Comparison of ENCODE assay signal across 10 cellular contexts in the genomic region with DNA sequence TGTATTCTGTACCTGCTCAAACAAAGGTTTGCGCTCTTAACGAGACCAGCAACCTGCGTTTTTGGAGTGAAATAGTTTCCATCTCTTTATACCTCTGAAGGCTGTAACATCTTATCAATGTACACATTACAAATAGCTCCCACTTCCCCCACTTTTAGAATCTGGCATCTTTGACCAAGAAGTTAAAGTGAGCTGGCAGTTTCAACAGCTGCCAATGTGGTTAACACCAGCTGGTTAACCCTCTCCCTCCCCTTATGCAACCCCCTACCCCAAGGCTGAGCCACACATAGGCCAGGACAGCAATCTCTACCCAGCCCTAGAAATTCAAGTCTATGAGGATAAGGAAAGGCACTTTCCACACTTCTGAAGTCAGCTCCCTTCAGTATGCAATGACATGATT. TPM values are rescaled to one million over a fixed set of nuclear protein-coding genes. Genes with fewer than 3 reads are reported as not detected.
DNase-seq lines count a peak whose midpoint lies in the region; ATAC-seq and TF ChIP-seq lines count a peak whose summit lies in the region.
"Had no signal": no experiment of that assay in that cellular context is flagged by ENCODE, and none has a peak within 500 bp of the region (broad histone marks: within the 10 kb centered on the region; RNA-seq: fewer than 3 reads in every experiment).

No MANE protein-coding gene starts in this region.

- peak overlapping the region; percentile 88 for H3K27ac Mint-ChIP-seq in activated naive CD4-positive, alpha-beta T cell treated with anti-CD3 and anti-CD28 coated beads, Interleukin-2, amount 50 U/mL, for 24 hours

- peaks cover 76% of the 10 kb centered on the region for H3K4me1 Mint-ChIP-seq in activated naive CD4-positive, alpha-beta T cell treated with anti-CD3 and anti-CD28 coated beads, Interleukin-2, amount 50 U/mL, for 24 hours

- peak overlapping the region in 3 of 4 donors; percentile 12 to 99 (median 96) for H3K27ac ChIP-seq in tibial nerve

- no peaks in the 10 kb centered on the region for H3K36me3 ChIP-seq in tibial nerve
- H3K36me3 ChIP-seq: esophagus squamous epithelium had no signal

- DNase-seq in activated naive CD4-positive, alpha-beta T cell treated with Interleukin-2 at 50 U/mL for 16 hours = no peak
- DNase-seq in OCI-M1 (lab: John Stamatoyannopoulos, UW) (peak; percentile 51), glomerular visceral epithelial cell (ENCODE audit: extremely low spot score) (peak; percentile 37), tibial nerve (ENCODE audit: low spot score in 2 of 2) (no peak), NCI-H345 (lab: John Stamatoyannopoulos, UW) (no peak)
- DNase-seq: esophagus squamous epithelium, kidney had no signal

- TF ChIP-seq CTCF in tibial nerve (IDR thresholded peaks at IDR 0.05) = no peak

- H3K9me3 Mint-ChIP-seq in activated naive CD4-positive, alpha-beta T cell treated with anti-CD3 and anti-CD28 coated beads, Interleukin-2, amount 50 U/mL, for 24 hours = no peaks in the 10 kb centered on the region

- no peaks in the 10 kb centered on the region for H3K9me3 ChIP-seq in tibial nerve
- H3K9me3 ChIP-seq: esophagus squamous epithelium had no signal

- ATAC-seq in GM19023 (IDR thresholded peaks at IDR 0.05; ENCODE audit: unreplicated experiment) (no peak), GM18502 (IDR thresholded peaks at IDR 0.05; ENCODE audit: poor library complexity, unreplicated experiment) (no peak)

- peak overlapping the region; percentile 80 for H3K4me3 Mint-ChIP-seq in activated naive CD4-positive, alpha-beta T cell treated with anti-CD3 and anti-CD28 coated beads, Interleukin-2, amount 50 U/mL, for 24 hours

- H3K4me3 ChIP-seq in tibial nerve = no peak overlapping the region

- 67 to 75% methylated on average over 3 of the region's 3 CpGs for WGBS in tibial nerve, 2 donors

- no peaks in the 10 kb centered on the region for H3K27me3 Mint-ChIP-seq in activated naive CD4-positive, alpha-beta T cell treated with anti-CD3 and anti-CD28 coated beads, Interleukin-2, amount 50 U/mL, for 24 hours

- peaks cover 0 to 28% (median 20%) of the 10 kb centered on the region in 4 donors for H3K4me1 ChIP-seq in tibial nerve

- no peaks in the 10 kb centered on the region for H3K27me3 ChIP-seq in tibial nerve
- H3K27me3 ChIP-seq: esophagus squamous epithelium had no signal

- no peak for TF ChIP-seq POLR2A in tibial nerve (IDR thresholded peaks at IDR 0.05)

- no peaks in the 10 kb centered on the region for H3K36me3 Mint-ChIP-seq in activated naive CD4-positive, alpha-beta T cell treated with anti-CD3 and anti-CD28 coated beads, Interleukin-2, amount 50 U/mL, for 24 hours

- no peak for TF ChIP-seq EP300 in tibial nerve (IDR thresholded peaks at IDR 0.05)

RNA-seq across cellular contexts. Expression of a gene that starts 2.2 kb away (rescaled TPM):
- 10 to 100 TPM; 15.9 to 18.8 (median 17.4) TPM for total RNA-seq in tibial nerve

Comparison
In these comparisons a context has a peak if more than half of its experiments do, and no peak if none do; other contexts are left out.
1. DNase-seq: peak in OCI-M1 (single experiment) and glomerular visceral epithelial cell (single experiment); none in activated naive CD4-positive, alpha-beta T cell treated with Interleukin-2 at 50 U/mL for 16 hours (single experiment), tibial nerve (0 of 2) and NCI-H345 (single experiment).